In the genomic region with DNA sequence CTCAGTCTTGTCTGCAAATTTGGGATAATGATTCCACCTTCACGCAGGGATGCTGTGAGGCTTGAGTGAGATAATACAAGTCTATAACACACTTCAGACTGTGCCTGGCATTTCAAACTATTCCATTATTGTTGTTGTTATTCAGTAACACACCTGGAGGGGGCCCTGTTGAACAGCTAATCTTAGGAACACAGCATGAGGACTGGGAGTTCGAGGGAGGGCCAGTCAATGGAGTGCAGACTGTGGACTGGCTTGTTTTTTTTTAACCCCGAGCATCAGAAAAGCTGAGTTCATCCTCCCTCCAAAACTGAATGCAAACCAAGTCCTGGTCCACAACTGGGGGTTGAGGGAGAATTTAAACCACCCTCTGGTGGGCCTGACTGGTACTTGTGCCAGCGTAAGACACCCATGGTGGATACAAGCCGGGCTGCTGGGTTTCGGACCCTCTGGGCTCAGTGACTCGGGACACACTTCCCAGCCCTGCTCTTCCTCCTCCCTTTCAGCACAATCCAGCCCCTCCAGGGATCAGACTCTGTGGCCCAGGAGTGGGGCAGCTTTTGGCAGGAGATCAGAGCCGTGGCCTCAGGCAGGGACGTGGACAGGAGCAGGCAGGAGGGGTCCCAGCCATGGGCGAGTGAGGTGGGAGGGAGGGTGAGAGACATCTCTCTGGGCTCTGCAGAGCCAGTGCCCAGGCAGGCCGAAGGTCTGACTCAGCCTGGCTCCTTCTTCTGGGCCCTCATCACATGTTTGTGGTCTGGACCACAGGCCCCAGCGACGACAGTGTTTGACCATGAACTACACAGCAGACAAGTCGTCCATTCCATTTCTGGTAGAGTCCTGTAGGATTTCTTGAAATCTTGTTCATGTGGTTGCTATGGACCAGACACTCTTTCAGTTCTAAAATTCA, we compare ENCODE assay signal across 9 cellular contexts. TPM values are rescaled to one million over a fixed set of nuclear protein-coding genes. Genes with fewer than 3 reads are reported as not detected.
DNase-seq lines count a peak whose midpoint lies in the region; ATAC-seq, FAIRE-seq and TF ChIP-seq lines count a peak whose summit lies in the region.
"Had no signal": no experiment of that assay in that cellular context is flagged by ENCODE, and none has a peak within 500 bp of the region (broad histone marks: within the 10 kb centered on the region; RNA-seq: fewer than 3 reads in every experiment).

No MANE protein-coding gene starts in this region.

- H3K36me3 Mint-ChIP-seq in activated CD8-positive, alpha-beta T cell treated with anti-CD3 and anti-CD28 coated beads for 36 hours (ENCODE audit: low read depth), result no peaks in the 10 kb centered on the region

- H3K27ac Mint-ChIP-seq in activated CD8-positive, alpha-beta T cell treated with anti-CD3 and anti-CD28 coated beads for 36 hours, result no peak overlapping the region
- H3K27ac Mint-ChIP-seq: activated T-helper 2 cell treated with anti-CD3 and anti-CD28 coated beads, Interferon-gamma antibody, Interleukin-2, Interleukin-4, amounts not matched to agents 10 μg/mL and 5 μg/mL and 100 μg/mL, durations not matched to agents 14 hours and 24 hours and 36 hours had no signal

- FAIRE-seq in H54 (lab: Jason Lieb, UNC), result no peak

- POLR2A ChIA-PET in activated CD8-positive, alpha-beta T cell treated with anti-CD3 and anti-CD28 coated beads for 36 hours (lab: Charles Lee), result no interaction called here

- intact Hi-C loops in sciatic nerve (cut with DNase I), result no loop called here
- intact Hi-C loops in activated CD8-positive, alpha-beta T cell treated with anti-CD3 and anti-CD28 coated beads for 36 hours (cut with micrococcal nuclease), result no loop called here

- H3K4me3 Mint-ChIP-seq in activated CD8-positive, alpha-beta T cell treated with anti-CD3 and anti-CD28 coated beads for 36 hours, result no peak overlapping the region

- H3K4me1 Mint-ChIP-seq in activated CD8-positive, alpha-beta T cell treated with anti-CD3 and anti-CD28 coated beads for 36 hours (ENCODE audit: low read depth), result no peaks in the 10 kb centered on the region

- DNase-seq in H54 (ENCODE audit: insufficient read length, low spot score), result peak; percentile 67
- DNase-seq in NCI-H2196 treated with DMSO at 0.1 percent for 48 hours (lab: John Stamatoyannopoulos, UW; ENCODE audit: unreplicated experiment), result peak; percentile 22
- DNase-seq in choroid plexus epithelial cell (ENCODE audit: low read depth), result peak; percentile 92
- no peak for DNase-seq in sciatic nerve (ENCODE audit: low spot score)
- no peak for DNase-seq in activated CD8-positive, alpha-beta T cell treated with anti-CD3 and anti-CD28 coated beads for 36 hours
- no peak for DNase-seq in HT-29 (ENCODE audit: low spot score)
- DNase-seq in GM20000 (ENCODE audit: low spot score), result no peak
- DNase-seq: glutamatergic neuron had no signal

- H3K27me3 Mint-ChIP-seq in activated CD8-positive, alpha-beta T cell treated with anti-CD3 and anti-CD28 coated beads for 36 hours, result peaks cover 5% of the 10 kb centered on the region

- peak; percentile 39 for ATAC-seq in sciatic nerve
- ATAC-seq in activated CD8-positive, alpha-beta T cell treated with anti-CD3 and anti-CD28 coated beads for 36 hours, result no peak

- peak; percentile 55 for TF ChIP-seq CTCF in choroid plexus epithelial cell (conservative IDR thresholded peaks at IDR 0.05; ENCODE audit: low read depth, low read length)
- TF ChIP-seq CTCF in activated CD8-positive, alpha-beta T cell treated with anti-CD3 and anti-CD28 coated beads for 36 hours (IDR thresholded peaks at IDR 0.05), result no peak
- no peak for TF ChIP-seq CTCF in GM20000 (IDR thresholded peaks at IDR 0.05; ENCODE audit: extremely low read depth, missing control alignments)

- CTCF ChIA-PET in activated CD8-positive, alpha-beta T cell treated with anti-CD3 and anti-CD28 coated beads for 36 hours (lab: Charles Lee), result interaction anchor here (0.6 kb wide), 1 partner anchor 595 kb away, joined by 3 read pairs; no protein-coding TSS in a partner anchor

- TF ChIP-seq POLR2A in H54 (IDR thresholded peaks at IDR 0.05; ENCODE audit: low read depth, low read length), result no peak

- H3K4me3 ChIP-seq in choroid plexus epithelial cell (ENCODE audit: low read depth, low read length), result no peak overlapping the region

- no peaks in the 10 kb centered on the region for H3K9me3 Mint-ChIP-seq in activated CD8-positive, alpha-beta T cell treated with anti-CD3 and anti-CD28 coated beads for 36 hours
- H3K9me3 Mint-ChIP-seq: activated T-helper 2 cell treated with anti-CD3 and anti-CD28 coated beads, Interferon-gamma antibody, Interleukin-2, Interleukin-4, amounts not matched to agents 10 μg/mL and 5 μg/mL and 100 μg/mL, durations not matched to agents 14 hours and 24 hours and 36 hours had no signal

RNA-seq across cellular contexts. Expression of a gene that starts 36.3 kb away (rescaled TPM):
- total RNA-seq in sciatic nerve, result 3.3 TPM
- under 1 TPM; 0.69 to 0.99 TPM for total RNA-seq in activated CD8-positive, alpha-beta T cell treated with anti-CD3 and anti-CD28 coated beads for 36 hours
- 0.92 and 1.7 TPM in 2 replicates for total RNA-seq in HT-29 (2014; rRNA removed; shearing (Covaris generic))

Comparison
In these comparisons a context has a peak if more than half of its experiments do, and no peak if none do; other contexts are left out.
1. DNase-seq: peak in H54 (single experiment), NCI-H2196 treated with DMSO at 0.1 percent for 48 hours (single experiment) and choroid plexus epithelial cell (single experiment); none in sciatic nerve (single experiment), activated CD8-positive, alpha-beta T cell treated with anti-CD3 and anti-CD28 coated beads for 36 hours (single experiment), HT-29 (single experiment) and GM20000 (single experiment).